ENCODE assay signal across 9 cellular contexts in genomic region chr1:205354259-205354904, GRCh38. TPM values are rescaled to one million over a fixed set of nuclear protein-coding genes. Genes with fewer than 3 reads are reported as not detected.
A peak's percentile ranks its signal among the peaks of the same experiment; 100 is the strongest.
DNase-seq lines count a peak whose midpoint lies in the region; ATAC-seq and TF ChIP-seq lines count a peak whose summit lies in the region.
"Had no signal": no experiment of that assay in that cellular context is flagged by ENCODE, and none has a peak within 500 bp of the region (broad histone marks: within the 10 kb centered on the region; RNA-seq: fewer than 3 reads in every experiment).

No MANE protein-coding gene starts in this region.

- intact Hi-C loops in head of caudate nucleus (cut with DNase I) = no loop called here
- intact Hi-C loops in sciatic nerve (cut with DNase I) = loop anchor here (5.0 to 10.0 kb wide), 2 partner anchors 70 to 133 kb away; partner anchors contain the start of gene LEMD1

- peak; percentile 86 for TF ChIP-seq CTCF in Loucy (conservative IDR thresholded peaks at IDR 0.05; ENCODE audit: low read length)

- H3K4me1 Mint-ChIP-seq in activated naive CD4-positive, alpha-beta T cell treated with anti-CD3 and anti-CD28 coated beads, Interleukin-2, amount 10 ng/mL, durations not matched to agents 7 days and 5 days = no peaks in the 10 kb centered on the region

- no peak overlapping the region for H2AFZ ChIP-seq in Loucy (ENCODE audit: low read length)

- no peaks in the 10 kb centered on the region for H3K27me3 ChIP-seq in Loucy (ENCODE audit: insufficient read depth, low read length, poor library complexity, severe bottlenecking)

- H3F3A ChIP-seq in Loucy (ENCODE audit: low read depth) = no peaks in the 10 kb centered on the region

- H3K36me3 ChIP-seq in Loucy (ENCODE audit: insufficient read depth, low read length) (no peaks in the 10 kb centered on the region), SK-N-MC (ENCODE audit: insufficient read depth, low read length) (no peaks in the 10 kb centered on the region)

- H3K9ac ChIP-seq in Loucy (ENCODE audit: low read depth, low read length, poor library complexity, severe bottlenecking) (no peak overlapping the region), SK-N-MC (ENCODE audit: insufficient read length) (no peak overlapping the region)

- H3K4me3 Mint-ChIP-seq in activated naive CD4-positive, alpha-beta T cell treated with anti-CD3 and anti-CD28 coated beads, Interleukin-2, amount 10 ng/mL, durations not matched to agents 7 days and 5 days = no peak overlapping the region
- H3K4me3 Mint-ChIP-seq: T-helper 1 cell treated with Interleukin-12 subunit alpha and Interleukin-12 subunit beta and Interleukin-4 antibody, amounts not matched to agents 30 μg/mL and 1 μg/mL, for 36 hours had no signal

- no peaks in the 10 kb centered on the region for H3K9me3 ChIP-seq in Loucy (ENCODE audit: insufficient read depth, low read depth, low read length)
- H3K9me3 ChIP-seq in SK-N-MC (ENCODE audit: low read depth, low read length) = no peaks in the 10 kb centered on the region

- CTCF ChIA-PET in activated naive CD4-positive, alpha-beta T cell treated with anti-CD3 and anti-CD28 coated beads, Interleukin-2, amount 10 ng/mL, durations not matched to agents 7 days and 5 days (lab: Charles Lee) = interaction anchor here (0.7 to 6.6 kb wide), 37 partner anchors 8 to 305 kb away, joined by 3 to 111 read pairs (median 5); no protein-coding TSS in a partner anchor

- H3K4me3 ChIP-seq in Loucy (ENCODE audit: low read length, poor library complexity, severe bottlenecking) = no peak overlapping the region
- H3K4me3 ChIP-seq in SK-N-MC = no peak overlapping the region

- H3K9me3 Mint-ChIP-seq in activated naive CD4-positive, alpha-beta T cell treated with anti-CD3 and anti-CD28 coated beads, Interleukin-2, amount 10 ng/mL, durations not matched to agents 7 days and 5 days = no peaks in the 10 kb centered on the region
- H3K9me3 Mint-ChIP-seq: T-helper 1 cell treated with Interleukin-12 subunit alpha and Interleukin-12 subunit beta and Interleukin-4 antibody, amounts not matched to agents 30 μg/mL and 1 μg/mL, for 36 hours had no signal

- H4K20me1 ChIP-seq in Loucy (ENCODE audit: insufficient read depth, low read length, poor library complexity, severe bottlenecking) = no peaks in the 10 kb centered on the region

- H3K27ac Mint-ChIP-seq in activated naive CD4-positive, alpha-beta T cell treated with anti-CD3 and anti-CD28 coated beads, Interleukin-2, amount 10 ng/mL, durations not matched to agents 7 days and 5 days = no peak overlapping the region
- H3K27ac Mint-ChIP-seq: T-helper 1 cell treated with Interleukin-12 subunit alpha and Interleukin-12 subunit beta and Interleukin-4 antibody, amounts not matched to agents 30 μg/mL and 1 μg/mL, for 36 hours had no signal

- H3K36me3 Mint-ChIP-seq in activated naive CD4-positive, alpha-beta T cell treated with anti-CD3 and anti-CD28 coated beads, Interleukin-2, amount 10 ng/mL, durations not matched to agents 7 days and 5 days = no peaks in the 10 kb centered on the region

- ATAC-seq in sciatic nerve = peak; percentile 69
- ATAC-seq in HG02623 (IDR thresholded peaks at IDR 0.05; ENCODE audit: unreplicated experiment) = no peak
- no peak for ATAC-seq in HG03521 (IDR thresholded peaks at IDR 0.05; ENCODE audit: unreplicated experiment)

- H3K4me2 ChIP-seq in Loucy (ENCODE audit: low read depth, low read length, poor library complexity, severe bottlenecking) = no peak overlapping the region

- H3K27me3 Mint-ChIP-seq in activated naive CD4-positive, alpha-beta T cell treated with anti-CD3 and anti-CD28 coated beads, Interleukin-2, amount 10 ng/mL, durations not matched to agents 7 days and 5 days = peaks cover 54% of the 10 kb centered on the region

- H3K4me1 ChIP-seq in Loucy (ENCODE audit: insufficient read depth, low read length, poor library complexity, severe bottlenecking) = peaks cover 1% of the 10 kb centered on the region

- no peaks in the 10 kb centered on the region for H3K79me2 ChIP-seq in Loucy (ENCODE audit: insufficient read depth, low read length)

- DNase-seq in DMS114 treated with DMSO at 0.1 percent for 48 hours (lab: John Stamatoyannopoulos, UW; ENCODE audit: unreplicated experiment) (peak; percentile 48), SK-N-MC (ENCODE audit: low read depth, low spot score) (peak; percentile 24), head of caudate nucleus (peak in 39 of 42 donors; percentile 27 to 90 (median 72)), sciatic nerve (ENCODE audit: low spot score) (peak; percentile 72)
- peak; percentile 77 for DNase-seq in activated naive CD4-positive, alpha-beta T cell treated with anti-CD3 and anti-CD28 coated beads, Interleukin-2, amount 10 ng/mL, durations not matched to agents 7 days and 5 days

- H3K9me2 ChIP-seq in Loucy (replicated peaks; ENCODE audit: low read depth, low read length) = no peaks in the 10 kb centered on the region

- H3K27ac ChIP-seq in SK-N-MC = no peak overlapping the region

RNA-seq across cellular contexts. Expression of gene KLHDC8A, which starts 2.3 kb away (rescaled TPM):
- total RNA-seq in sciatic nerve = 17.4 TPM

RNA-seq across cellular contexts. Expression of gene NUAK2, which starts 32.8 kb away (rescaled TPM):
- total RNA-seq in sciatic nerve = 4.7 TPM

Comparison
In these comparisons a context has a peak if more than half of its experiments do, and no peak if none do; other contexts are left out.
1. DNase-seq: peak in every context shown above with its lines; median percentile 77 in activated naive CD4-positive, alpha-beta T cell treated with anti-CD3 and anti-CD28 coated beads, Interleukin-2, amount 10 ng/mL, durations not matched to agents 7 days and 5 days; 72 in head of caudate nucleus; 72 in sciatic nerve; 48 in DMS114 treated with DMSO at 0.1 percent for 48 hours; 24 in SK-N-MC.